In the genomic region with DNA sequence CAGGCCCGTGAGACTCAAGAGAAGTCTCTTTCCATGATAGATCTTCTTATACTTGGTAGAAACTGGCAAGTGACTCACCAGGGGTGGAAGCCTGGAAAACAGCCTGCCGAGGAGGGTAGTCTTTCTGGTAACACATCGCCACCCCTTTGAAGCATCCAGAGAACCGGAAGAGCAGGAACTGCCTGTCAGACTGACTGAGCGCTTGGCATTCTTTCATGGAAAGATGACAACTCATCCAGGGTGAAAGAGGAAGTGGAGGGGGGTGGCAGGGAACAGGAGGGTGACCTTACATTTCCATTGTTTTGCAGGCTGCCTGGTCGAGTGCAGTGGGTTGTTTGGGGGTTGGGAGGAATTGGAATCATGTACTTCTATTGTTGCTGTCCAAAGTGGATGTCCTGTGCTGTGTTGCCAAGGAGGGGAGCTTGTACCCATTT, we compare ENCODE assay signal across 8 cellular contexts. TPM values are rescaled to one million over a fixed set of nuclear protein-coding genes. Genes with fewer than 3 reads are reported as not detected.
A peak's percentile ranks its signal among the peaks of the same experiment; 100 is the strongest.
DNase-seq lines count a peak whose midpoint lies in the region; ATAC-seq and TF ChIP-seq lines count a peak whose summit lies in the region.

No MANE protein-coding gene starts in this region.

- no peak overlapping the region for H3K9ac ChIP-seq in MM.1S (ENCODE audit: low read length)

- TF ChIP-seq CTCF in gastroesophageal sphincter (IDR thresholded peaks at IDR 0.05) (no peak), sigmoid colon (IDR thresholded peaks at IDR 0.05) (no peak), MM.1S (IDR thresholded peaks at IDR 0.05; ENCODE audit: low read length) (no peak)

- TF ChIP-seq EP300 in gastroesophageal sphincter (IDR thresholded peaks at IDR 0.05): no peak
- no peak for TF ChIP-seq EP300 in sigmoid colon (IDR thresholded peaks at IDR 0.05)

- H3K4me1 ChIP-seq in gastroesophageal sphincter (no peaks in the 10 kb centered on the region), sigmoid colon (no peaks in the 10 kb centered on the region), MM.1S (ENCODE audit: low read length) (no peaks in the 10 kb centered on the region)

- no peaks in the 10 kb centered on the region for H3K36me3 ChIP-seq in gastroesophageal sphincter
- no peaks in the 10 kb centered on the region for H3K36me3 ChIP-seq in sigmoid colon
- no peaks in the 10 kb centered on the region for H3K36me3 ChIP-seq in MM.1S (replicated peaks; ENCODE audit: insufficient read depth, low read length)

- H3K4me3 ChIP-seq in gastroesophageal sphincter: no peak overlapping the region
- no peak overlapping the region for H3K4me3 ChIP-seq in sigmoid colon
- no peak overlapping the region for H3K4me3 ChIP-seq in MM.1S (ENCODE audit: low read length)

- TF ChIP-seq POLR2A in gastroesophageal sphincter (IDR thresholded peaks at IDR 0.05): no peak
- TF ChIP-seq POLR2A in sigmoid colon (IDR thresholded peaks at IDR 0.05): no peak

- H3K4me2 ChIP-seq in MM.1S (ENCODE audit: low read depth, low read length): no peak overlapping the region

- no peak overlapping the region for H2AFZ ChIP-seq in MM.1S (ENCODE audit: low read length)

- H3K27me3 ChIP-seq in gastroesophageal sphincter (peaks cover 4% of the 10 kb centered on the region), sigmoid colon (no peaks in the 10 kb centered on the region), MM.1S (replicated peaks; ENCODE audit: insufficient read depth, low read length) (no peaks in the 10 kb centered on the region)

- H3K9me2 ChIP-seq in MM.1S (replicated peaks; ENCODE audit: insufficient read depth, low read length): no peaks in the 10 kb centered on the region

- H3F3A ChIP-seq in MM.1S (ENCODE audit: insufficient read depth, low read length): no peaks in the 10 kb centered on the region

- ATAC-seq in gastroesophageal sphincter: peak; percentile 88

- intact Hi-C loops in sigmoid colon (cut with DNase I) (no loop called here), posterior cingulate gyrus (cut with DNase I) (no loop called here)

- WGBS in gastroesophageal sphincter (ENCODE audit: low coverage in 1 of 2), 2 donors: 25 to 100% methylated on average over 1 to 2 of the region's 6 CpGs
- WGBS in sigmoid colon, 2 donors: 34 to 64% methylated on average over 6 of the region's 6 CpGs

- DNase-seq in SIG-M5 treated with dmso at 0.1 percent for 504 hours (lab: John Stamatoyannopoulos, UW; ENCODE audit: unreplicated experiment): peak; percentile 74
- no peak for DNase-seq in SIG-M5 (lab: John Stamatoyannopoulos, UW)
- peak; percentile 63 to 70 for DNase-seq in activated CD4-positive, alpha-beta T cell treated with anti-CD3 and anti-CD28 coated beads, Interleukin-2, amount 50 U/mL, for 4 hours
- DNase-seq in sigmoid colon: peak; percentile 70
- no peak for DNase-seq in MM.1S
- DNase-seq in putamen (ENCODE audit: low spot score): no peak
- DNase-seq in posterior cingulate gyrus: no peak

- H3K79me2 ChIP-seq in MM.1S (ENCODE audit: low read length): no peaks in the 10 kb centered on the region

- H4K20me1 ChIP-seq in MM.1S (ENCODE audit: insufficient read depth, low read length): no peaks in the 10 kb centered on the region

- H3K9me3 ChIP-seq in gastroesophageal sphincter (no peaks in the 10 kb centered on the region), sigmoid colon (no peaks in the 10 kb centered on the region), MM.1S (replicated peaks; ENCODE audit: insufficient read depth, low read length) (no peaks in the 10 kb centered on the region)

- H3K27ac ChIP-seq in gastroesophageal sphincter: peak overlapping the region in 2 of 4 donors; percentile 9 to 51
- H3K27ac ChIP-seq in sigmoid colon: peak overlapping the region in 1 of 4 donors; percentile 42
- no peak overlapping the region for H3K27ac ChIP-seq in MM.1S (ENCODE audit: low read length)

RNA-seq across cellular contexts. Expression of a gene that starts 34.5 kb away (rescaled TPM):
- total RNA-seq in gastroesophageal sphincter (10 to 100 TPM; 17.9 to 28.7 (median 25.0) TPM), sigmoid colon (10 to 100 TPM in 3 of 4 donors, 1 to 10 TPM in 1; 7.6 to 19.9 (median 12.7) TPM)
- 10 to 100 TPM in 1 of 3 donors, 1 to 10 TPM in 2; 4.2 to 16.2 (median 4.6) TPM for polyA plus RNA-seq in sigmoid colon

Comparison
In these comparisons a context has a peak if more than half of its experiments do, and no peak if none do; other contexts are left out.
1. DNase-seq: peak in SIG-M5 treated with dmso at 0.1 percent for 504 hours (single experiment), activated CD4-positive, alpha-beta T cell treated with anti-CD3 and anti-CD28 coated beads, Interleukin-2, amount 50 U/mL, for 4 hours (2 of 2) and sigmoid colon (single experiment); none in SIG-M5 (single experiment), MM.1S (single experiment), putamen (single experiment) and posterior cingulate gyrus (0 of 10).